In genomic region chr4:73868206-73869129, GRCh38 we compare ENCODE assay signal across 10 cellular contexts. TPM values are rescaled to one million over a fixed set of nuclear protein-coding genes. Genes with fewer than 3 reads are reported as not detected.
DNase-seq lines count a peak whose midpoint lies in the region; ATAC-seq and TF ChIP-seq lines count a peak whose summit lies in the region.
"Had no signal": no experiment of that assay in that cellular context is flagged by ENCODE, and none has a peak within 500 bp of the region (broad histone marks: within the 10 kb centered on the region; RNA-seq: fewer than 3 reads in every experiment).

No MANE protein-coding gene starts in this region.

- no peaks in the 10 kb centered on the region for H3K36me3 ChIP-seq in SK-N-SH (replicated peaks in 1 of 2; ENCODE audit: control insufficient read depth in 1 of 2, insufficient read depth in 2 of 2, low read length in 1 of 2)
- no peaks in the 10 kb centered on the region for H3K36me3 ChIP-seq in neural progenitor cell

- H3K4me3 ChIP-seq in SK-N-SH (ENCODE audit: low read depth in 2 of 2, low read length in 1 of 2) (peak overlapping the region in 1 of 2 experiments; percentile 47; a peak in 2 of 4 replicates), neural progenitor cell (peak overlapping the region; percentile 71)

- H4K20me1 ChIP-seq in SK-N-SH (ENCODE audit: insufficient read depth) (no peaks in the 10 kb centered on the region), neural progenitor cell (ENCODE audit: low read depth) (no peaks in the 10 kb centered on the region)

- CTCF ChIA-PET in SK-N-SH (lab: Yijun Ruan, JAX): no interaction called here

- DNase-seq in AG08395 (ENCODE audit: low spot score): peak; percentile 10
- no peak for DNase-seq in SK-N-SH
- DNase-seq in foreskin melanocyte: peak; percentile 46
- DNase-seq in neural progenitor cell (ENCODE audit: low spot score): no peak
- DNase-seq in SHP77 (lab: John Stamatoyannopoulos, UW): no peak
- DNase-seq in SKM-1 treated with dmso at 0.1 percent for 144 hours (lab: John Stamatoyannopoulos, UW; ENCODE audit: unreplicated experiment): no peak
- no peak for DNase-seq in NCI-H446 treated with DMSO at 0.1 percent for 48 hours (lab: John Stamatoyannopoulos, UW)
- DNase-seq: NCI-H1436 treated with DMSO at 0.1 percent for 48 hours had no signal

- TF ChIP-seq RAD21 in SK-N-SH (IDR thresholded peaks at IDR 0.05; ENCODE audit: low read length): no peak

- H3K9me3 Mint-ChIP-seq in neural progenitor cell: no peaks in the 10 kb centered on the region

- H3K79me2 ChIP-seq in SK-N-SH (ENCODE audit: insufficient read depth) (no peaks in the 10 kb centered on the region), neural progenitor cell (ENCODE audit: low read depth) (no peaks in the 10 kb centered on the region)

- no peak overlapping the region for H3K27ac Mint-ChIP-seq in neural progenitor cell

- no peak overlapping the region; the same call in 1 of the 2 replicates for H2AFZ ChIP-seq in SK-N-SH (ENCODE audit: low read depth)
- H2AFZ ChIP-seq in neural progenitor cell (replicated peaks): peak overlapping the region; percentile 97

- H3K9me2 ChIP-seq in SK-N-SH: no peaks in the 10 kb centered on the region

- no peaks in the 10 kb centered on the region for H3K9me3 ChIP-seq in SK-N-SH
- H3K9me3 ChIP-seq in neural progenitor cell (ENCODE audit: low read depth): no peaks in the 10 kb centered on the region

- no peaks in the 10 kb centered on the region for H3K36me3 Mint-ChIP-seq in neural progenitor cell

- ATAC-seq in GM21529 (IDR thresholded peaks at IDR 0.05; ENCODE audit: unreplicated experiment): no peak

- H3K4me1 ChIP-seq in SK-N-SH (ENCODE audit: control insufficient read depth in 1 of 2, insufficient read depth in 2 of 2, low read depth in 1 of 2, low read length in 1 of 2) (no peaks in the 10 kb centered on the region), neural progenitor cell (no peaks in the 10 kb centered on the region)

- H3K27ac ChIP-seq in SK-N-SH (ENCODE audit: low read depth in 2 of 2, low read length in 1 of 2) (no peak overlapping the region), neural progenitor cell (no peak overlapping the region)
- H3K27ac ChIP-seq: C4-2B had no signal

- peaks cover 54% of the 10 kb centered on the region for H3K27me3 ChIP-seq in SK-N-SH (ENCODE audit: insufficient read depth)
- peaks cover 65% of the 10 kb centered on the region for H3K27me3 ChIP-seq in neural progenitor cell

- TF ChIP-seq CTCF in SK-N-SH (IDR thresholded peaks at IDR 0.05) (no peak), neural progenitor cell (IDR thresholded peaks at IDR 0.05) (no peak)

- peak overlapping the region; percentile 84 for H3K4me3 Mint-ChIP-seq in neural progenitor cell

- peaks cover 7% of the 10 kb centered on the region for H3K4me1 Mint-ChIP-seq in neural progenitor cell

- peaks cover 7% of the 10 kb centered on the region for H3K27me3 Mint-ChIP-seq in neural progenitor cell (ENCODE audit: insufficient read depth, low read depth)

- no peaks in the 10 kb centered on the region for H3F3A ChIP-seq in SK-N-SH (replicated peaks; ENCODE audit: insufficient read depth)
- no peaks in the 10 kb centered on the region for H3F3A ChIP-seq in neural progenitor cell (ENCODE audit: low read depth)

- H3K9ac ChIP-seq in SK-N-SH (no peak overlapping the region), neural progenitor cell (no peak overlapping the region)

- POLR2A ChIA-PET in SK-N-SH (lab: Yijun Ruan, JAX): no interaction called here

- H3K4me2 ChIP-seq in SK-N-SH (peak overlapping the region; percentile 69), neural progenitor cell (peak overlapping the region; percentile 88)

- no peak for TF ChIP-seq EP300 in SK-N-SH (IDR thresholded peaks at IDR 0.05; ENCODE audit: borderline replicate concordance in 1 of 2, low read depth in 1 of 2, low read length in 1 of 2)

- WGBS in SK-N-SH (ENCODE audit: low lambda C conversion rate): 8% methylated on average over 16 of the region's 16 CpGs

TF ChIP-seq in SK-N-SH, 30 proteins besides CTCF, POLR2A, EP300 and RAD21:
- no peak for TF ChIP-seq FOXJ3 (CRISPR knock-in tag; IDR thresholded peaks at IDR 0.05)
- no peak for TF ChIP-seq GABPA (IDR thresholded peaks at IDR 0.05; ENCODE audit: low read depth)
- TF ChIP-seq MXI1 (IDR thresholded peaks at IDR 0.05; ENCODE audit: low read depth, low read length): no peak
- no peak for TF ChIP-seq POLR2AphosphoS5 (IDR thresholded peaks at IDR 0.05; ENCODE audit: low read depth, low read length)
- no peak for TF ChIP-seq YY1 (IDR thresholded peaks at IDR 0.05; ENCODE audit: low read depth)
- TF ChIP-seq FOXM1 (IDR thresholded peaks at IDR 0.05; ENCODE audit: low read depth): no peak
- no peak for TF ChIP-seq NFIC (IDR thresholded peaks at IDR 0.05; ENCODE audit: borderline replicate concordance)
- TF ChIP-seq JUND (IDR thresholded peaks at IDR 0.05): no peak
- no peak for TF ChIP-seq GATA2 (CRISPR knock-in tag; IDR thresholded peaks at IDR 0.05)
- no peak for TF ChIP-seq TAF1 (IDR thresholded peaks at IDR 0.05; ENCODE audit: borderline replicate concordance, low read depth, low read length)
- TF ChIP-seq SIN3A (IDR thresholded peaks at IDR 0.05; ENCODE audit: borderline replicate concordance, low read depth, low read length): no peak

RNA-seq across cellular contexts. Expression of gene CXCL1, which starts 0.7 kb away (rescaled TPM):
- 0.06 and 0.12 TPM in 2 replicates for polyA plus RNA-seq in SK-N-SH (2012; rRNA removed)
- polyA plus RNA-seq in SK-N-SH (2012; cell fraction: cytosol; rRNA removed): 0.12 and 0.18 TPM in 2 replicates
- polyA plus RNA-seq in SK-N-SH (2012; cell fraction: nucleus; rRNA removed): 0.20 TPM in 1 of 2 replicates, not detected in the other
- total RNA-seq in neural progenitor cell (ENCODE audit: low replicate concordance): not detected in 2 replicates

RNA-seq across cellular contexts. Expression of gene PF4V1, which starts 15.4 kb away (rescaled TPM):
- polyA plus RNA-seq in SK-N-SH (2012; rRNA removed): not detected in 2 replicates
- not detected in 2 replicates for polyA plus RNA-seq in SK-N-SH (2012; cell fraction: cytosol; rRNA removed)
- polyA plus RNA-seq in SK-N-SH (2012; cell fraction: nucleus; rRNA removed): not detected in 2 replicates
- total RNA-seq in neural progenitor cell (ENCODE audit: low replicate concordance): not detected in 2 replicates

RNA-seq across cellular contexts. Expression of gene CXCL6, which starts 32.0 kb away (rescaled TPM):
- polyA plus RNA-seq in SK-N-SH (2012; rRNA removed): 0.02 and 0.03 TPM in 2 replicates
- polyA plus RNA-seq in SK-N-SH (2012; cell fraction: cytosol; rRNA removed): 0.03 TPM in 2 replicates
- 0.04 and 0.17 TPM in 2 replicates for polyA plus RNA-seq in SK-N-SH (2012; cell fraction: nucleus; rRNA removed)
- 0.71 and 1.5 TPM in 2 replicates for total RNA-seq in neural progenitor cell (ENCODE audit: low replicate concordance)

Comparison
In these comparisons a context has a peak if more than half of its experiments do, and no peak if none do; other contexts are left out.
1. DNase-seq: peak in AG08395 (single experiment) and foreskin melanocyte (single experiment); none in SK-N-SH (single experiment), neural progenitor cell (single experiment), SHP77 (0 of 2), SKM-1 treated with dmso at 0.1 percent for 144 hours (single experiment) and NCI-H446 treated with DMSO at 0.1 percent for 48 hours (single experiment).